ENCODE assay signal across 19 cellular contexts in the genomic region with DNA sequence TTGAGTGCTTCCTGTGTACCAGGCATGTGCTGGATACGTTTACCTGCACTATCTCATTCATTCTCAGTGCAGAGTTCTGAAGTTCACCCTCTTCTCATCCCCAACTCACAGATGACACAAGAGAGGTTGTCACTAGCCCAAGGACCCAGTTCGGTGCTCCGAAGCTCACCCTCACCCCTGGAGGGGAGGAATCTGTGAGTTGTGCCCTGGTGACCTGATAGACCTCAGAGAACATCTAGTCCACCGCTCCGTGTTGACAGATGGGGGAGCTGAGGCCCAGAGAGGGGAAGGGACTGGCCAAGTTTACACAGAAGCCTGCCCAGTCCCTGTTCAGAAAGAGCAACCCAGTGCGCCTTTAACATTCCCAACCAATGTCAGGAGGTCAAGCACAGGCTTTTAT. TPM values are rescaled to one million over a fixed set of nuclear protein-coding genes. Genes with fewer than 3 reads are reported as not detected.
DNase-seq lines count a peak whose midpoint lies in the region; ATAC-seq, FAIRE-seq and TF ChIP-seq lines count a peak whose summit lies in the region.
"Had no signal": no experiment of that assay in that cellular context is flagged by ENCODE, and none has a peak within 500 bp of the region (broad histone marks: within the 10 kb centered on the region; RNA-seq: fewer than 3 reads in every experiment).

No MANE protein-coding gene starts in this region.

- H4K20me1 ChIP-seq in HepG2 (ENCODE audit: insufficient read depth, low read length), result no peaks in the 10 kb centered on the region

- peaks cover 0 to 12% of the 10 kb centered on the region in 2 experiments; a peak in 1 of 5 replicates for H3K27me3 ChIP-seq in HepG2 (ENCODE audit: control insufficient read depth in 1 of 2, insufficient read depth in 2 of 2, low read length in 2 of 2)
- H3K27me3 ChIP-seq in right lobe of liver, result no peaks in the 10 kb centered on the region
- peaks cover 0 to 70% (median 14%) of the 10 kb centered on the region in 7 donors for H3K27me3 ChIP-seq in spleen (replicated peaks in 1 of 7)
- peaks cover 0 to 8% (median 0%) of the 10 kb centered on the region in 45 donors for H3K27me3 ChIP-seq in dorsolateral prefrontal cortex

- no peaks in the 10 kb centered on the region for H3K9me3 ChIP-seq in HepG2 (ENCODE audit: low read length)
- H3K9me3 ChIP-seq in right lobe of liver, result no peaks in the 10 kb centered on the region
- no peaks in the 10 kb centered on the region for H3K9me3 ChIP-seq in spleen
- H3K9me3 ChIP-seq: HAP-1 had no signal

- H3K79me2 ChIP-seq in HepG2 (ENCODE audit: insufficient read depth, low read length), result no peaks in the 10 kb centered on the region

- H3K4me2 ChIP-seq in HepG2 (ENCODE audit: low read depth, low read length), result no peak overlapping the region

- intact Hi-C loops in HepG2 (cut with micrococcal nuclease; ENCODE audit: unreplicated experiment), result loop anchor here (5.0 kb wide), 2 partner anchors 610 to 925 kb away; no protein-coding TSS in a partner anchor
- intact Hi-C loops in right lobe of liver (cut with DNase I), result loop anchor here in 1 of 2 donors (5.0 kb wide), 1 partner anchor 740 kb away; no protein-coding TSS in a partner anchor
- intact Hi-C loops in spleen (cut with DNase I; ENCODE audit: low total_unique reads), result loop anchor here (2.0 to 5.0 kb wide), 2 partner anchors 745 to 925 kb away; no protein-coding TSS in a partner anchor
- intact Hi-C loops in dorsolateral prefrontal cortex (cut with DNase I), result loop anchor here (2.0 to 10.0 kb wide), 3 partner anchors 743 to 1067 kb away; no protein-coding TSS in a partner anchor

- H3K9ac ChIP-seq in HepG2 (ENCODE audit: insufficient read depth, low read depth, low read length), result no peak overlapping the region

- no peak for FAIRE-seq in HepG2 (lab: Jason Lieb, UNC)
- FAIRE-seq: G401.6, GM12892, H54 had no signal

- in situ Hi-C loops in HepG2 (cut with HindIII; ENCODE audit: extremely low pct_ligation_motif_present, low pct_unique_long_range_greater_than_20kb), result loop anchor here (25.0 kb wide), 1 partner anchor 940 kb away; no protein-coding TSS in a partner anchor

- peaks cover 28% of the 10 kb centered on the region for H3K4me1 ChIP-seq in HepG2 (ENCODE audit: insufficient read depth, low read length)
- no peaks in the 10 kb centered on the region for H3K4me1 ChIP-seq in right lobe of liver
- peaks cover 0 to 7% (median 5%) of the 10 kb centered on the region in 6 donors for H3K4me1 ChIP-seq in spleen
- H3K4me1 ChIP-seq: HAP-1 had no signal

- no peak for TF ChIP-seq EP300 in HepG2 (IDR thresholded peaks at IDR 0.05; ENCODE audit: low read depth in 2 of 2, low read length in 2 of 2)
- no peak for TF ChIP-seq EP300 in HepG2 (CRISPR knock-in tag; IDR thresholded peaks at IDR 0.05; ENCODE audit: borderline replicate concordance)

- no peak for TF ChIP-seq CTCF in HepG2 (CRISPR knock-in tag; IDR thresholded peaks at IDR 0.05)
- no peak for TF ChIP-seq CTCF in right lobe of liver (IDR thresholded peaks at IDR 0.05)
- no peak for TF ChIP-seq CTCF in spleen (IDR thresholded peaks at IDR 0.05 in 8 of 11, conservative IDR thresholded peaks at IDR 0.05 in 3 of 11)
- TF ChIP-seq CTCF in dorsolateral prefrontal cortex (IDR thresholded peaks at IDR 0.05 in 54 of 56, conservative IDR thresholded peaks at IDR 0.05 in 2 of 56; ENCODE audit: low read depth in 1 of 56, partially characterized antibody in 56 of 56), result no peak

- WGBS in HepG2 (ENCODE audit: low lambda C conversion rate), result 0% methylated on average over 2 of the region's 6 CpGs
- WGBS in right lobe of liver (ENCODE audit: insufficient coverage, low coverage, low lambda C conversion rate, missing lambda C conversion rate), result 71% methylated on average over 5 of the region's 6 CpGs
- 78 to 86% (median 86%) methylated on average over 6 of the region's 6 CpGs for WGBS in spleen, 5 donors

- no peaks in the 10 kb centered on the region for H3K36me3 ChIP-seq in HepG2 (replicated peaks in 1 of 2; ENCODE audit: control insufficient read depth in 1 of 2, insufficient read depth in 2 of 2, low read length in 2 of 2)
- H3K36me3 ChIP-seq in right lobe of liver, result no peaks in the 10 kb centered on the region
- no peaks in the 10 kb centered on the region for H3K36me3 ChIP-seq in spleen
- H3K36me3 ChIP-seq: HAP-1 had no signal

- POLR2A ChIA-PET in HepG2 (lab: Yijun Ruan, JAX), result no interaction called here

- CTCF ChIA-PET in HepG2 (lab: Yijun Ruan, JAX; ENCODE audit: low intra/inter-chr PET ratio, low total read pairs), result interaction anchor here (1.3 to 3.3 kb wide), 2 partner anchors 743 to 962 kb away, joined by 4 to 18 read pairs; no protein-coding TSS in a partner anchor

- ATAC-seq in HepG2, result peak; percentile 37
- no peak for ATAC-seq in right lobe of liver
- ATAC-seq in HG03045 (IDR thresholded peaks at IDR 0.05; ENCODE audit: unreplicated experiment), result no peak
- ATAC-seq: CD8-positive, alpha-beta T cell had no signal

- H2AFZ ChIP-seq in HepG2 (ENCODE audit: low read length), result no peak overlapping the region

- no peak for DNase-seq in HepG2 (ENCODE audit: low spot score)
- DNase-seq in right lobe of liver, result no peak
- DNase-seq in mesenteric fat pad (ENCODE audit: low spot score), result peak; percentile 68
- peak; percentile 56 for DNase-seq in spleen
- no peak for DNase-seq in NCI-H748 (lab: John Stamatoyannopoulos, UW; ENCODE audit: unreplicated experiment)
- no peak for DNase-seq in dorsolateral prefrontal cortex
- DNase-seq: C1 segment of cervical spinal cord; Caco-2; CD8-positive, alpha-beta T cell; DMS153; DND-41; GOT3; HFFc6 had no signal

- no peak for TF ChIP-seq POLR2A in HepG2 (IDR thresholded peaks at IDR 0.05; ENCODE audit: insufficient read depth in 1 of 2, low read depth in 2 of 2, low read length in 2 of 2)
- TF ChIP-seq POLR2A in right lobe of liver (IDR thresholded peaks at IDR 0.05), result no peak
- TF ChIP-seq POLR2A in spleen (IDR thresholded peaks at IDR 0.05), result no peak

- H3K27ac ChIP-seq in HepG2 (ENCODE audit: extremely low read length, insufficient read depth, low read length) (no peak overlapping the region), right lobe of liver (no peak overlapping the region), spleen (no peak overlapping the region), dorsolateral prefrontal cortex (no peak overlapping the region)

- H3K4me3 ChIP-seq in HepG2 (replicated peaks in 1 of 3; ENCODE audit: insufficient read depth in 1 of 3, low read depth in 2 of 3, low read length in 3 of 3) (no peak overlapping the region), right lobe of liver (no peak overlapping the region), spleen (no peak overlapping the region), dorsolateral prefrontal cortex (no peak overlapping the region)
- H3K4me3 ChIP-seq: HAP-1 had no signal

- no TSS peak for BruUV-seq in HepG2 (replicated peaks; lab: Mats Ljungman, UMichigan)

- TF ChIP-seq RAD21 in HepG2 (CRISPR knock-in tag; IDR thresholded peaks at IDR 0.05), result no peak

TF ChIP-seq in HepG2, 621 proteins besides CTCF, POLR2A, EP300 and RAD21 (continues in another document):
- TF ChIP-seq ZNF841 (CRISPR knock-in tag; IDR thresholded peaks at IDR 0.05; ENCODE audit: borderline replicate concordance) (no peak), ZNF274 (CRISPR knock-in tag; IDR thresholded peaks at IDR 0.05) (no peak), KLF6 (CRISPR knock-in tag; IDR thresholded peaks at IDR 0.05) (no peak), HOXA9 (CRISPR knock-in tag; IDR thresholded peaks at IDR 0.05; ENCODE audit: borderline replicate concordance) (no peak), ZKSCAN8 (CRISPR knock-in tag; IDR thresholded peaks at IDR 0.05; ENCODE audit: borderline replicate concordance) (peak; percentile 85; the same call in 1 of the 2 replicates), FOXA3 (CRISPR knock-in tag; IDR thresholded peaks at IDR 0.05) (0 out of 2 replicates have a peak, but pooled peaks have one; percentile 9), TAF1 (CRISPR knock-in tag; IDR thresholded peaks at IDR 0.05) (no peak), ZNF629 (CRISPR knock-in tag; conservative IDR thresholded peaks at IDR 0.05) (0 out of 2 replicates have a peak, but pooled peaks have one; percentile 29), SALL1 (CRISPR knock-in tag; IDR thresholded peaks at IDR 0.05) (0 out of 2 replicates have a peak, but pooled peaks have one; percentile 11), ZNF768 (CRISPR knock-in tag; IDR thresholded peaks at IDR 0.05) (0 out of 2 replicates have a peak, but pooled peaks have one; percentile 19), NR2F2 (IDR thresholded peaks at IDR 0.05; ENCODE audit: borderline replicate concordance, low read depth) (0 out of 2 replicates have a peak, but pooled peaks have one; percentile 16)

RNA-seq across cellular contexts. Expression of gene EMX2, which starts 44.8 kb away (rescaled TPM):
- total RNA-seq in HepG2 (2016; rRNA removed; fragmentation: Illumina TruSeq; extraction: Trizol), result not detected in 2 replicates
- not detected in 2 replicates for total RNA-seq in HepG2 (2016; cell fraction: cytosol; rRNA removed; fragmentation: Illumina TruSeq; extraction: Trizol; ENCODE audit: low read depth)
- total RNA-seq in HepG2 (2016; cell fraction: insoluble cytoplasmic fraction; rRNA removed; fragmentation: Illumina TruSeq; extraction: Trizol), result not detected in 2 replicates
- not detected in 2 replicates for total RNA-seq in HepG2 (2016; cell fraction: membrane; rRNA removed; fragmentation: Illumina TruSeq; extraction: Trizol)
- total RNA-seq in HepG2 (2016; cell fraction: nucleus; rRNA removed; fragmentation: Illumina TruSeq; extraction: Trizol), result not detected in 2 replicates
- not detected in 2 replicates for polyA plus RNA-seq in HepG2 (2011; rRNA removed)
- not detected in 2 replicates for polyA plus RNA-seq in HepG2 (2011; cell fraction: cytosol; rRNA removed)
- polyA plus RNA-seq in HepG2 (2011; cell fraction: nucleus; rRNA removed), result not detected in 2 replicates
- polyA plus RNA-seq in HepG2 (2012), result 0.07 TPM in 1 of 2 replicates, not detected in the other
- not detected in 2 replicates for polyA plus RNA-seq in HepG2 (2016; cell fraction: cytosol; fragmentation: Illumina TruSeq; extraction: Trizol; ENCODE audit: low read depth)
- polyA plus RNA-seq in HepG2 (2016; cell fraction: insoluble cytoplasmic fraction; fragmentation: Illumina TruSeq; extraction: Trizol; ENCODE audit: low read depth), result not detected in 2 replicates
- not detected in 2 replicates for polyA plus RNA-seq in HepG2 (2016; cell fraction: membrane; fragmentation: Illumina TruSeq; extraction: Trizol; ENCODE audit: low read depth)
- not detected in 2 replicates for polyA plus RNA-seq in HepG2 (2016; cell fraction: nucleus; fragmentation: Illumina TruSeq; extraction: Trizol; ENCODE audit: insufficient read depth, low read depth)
- polyA minus RNA-seq in HepG2 (2011; rRNA and poly(A)+ RNA removed; ENCODE audit: low replicate concordance), result not detected in 2 replicates
- not detected in 2 replicates for polyA minus RNA-seq in HepG2 (2011; cell fraction: cytosol; rRNA and poly(A)+ RNA removed)
- polyA minus RNA-seq in HepG2 (2011; cell fraction: nucleus; rRNA and poly(A)+ RNA removed), result not detected in 2 replicates
- not detected for total RNA-seq in right lobe of liver
- total RNA-seq in mesenteric fat pad, result 2.4 TPM
- total RNA-seq in spleen, result not detected
- polyA plus RNA-seq in spleen, result under 1 TPM in 1 of 3 donors, not detected in 2; 0.06 TPM
- total RNA-seq in dorsolateral prefrontal cortex, result 10 to 100 TPM in 118 of 120 experiments, 1 to 10 TPM in 2; 8.0 to 53.7 (median 21.6) TPM
- total RNA-seq: A673; CD8-positive, alpha-beta T cell; HFFc6 had no signal

Comparison
In these comparisons a context has a peak if more than half of its experiments do, and no peak if none do; other contexts are left out.
1. DNase-seq: peak in mesenteric fat pad (single experiment) and spleen (single experiment); none in HepG2 (single experiment), right lobe of liver (0 of 3), NCI-H748 (single experiment) and dorsolateral prefrontal cortex (0 of 10).